Comparison of ENCODE assay signal across 8 cellular contexts in the genomic region with DNA sequence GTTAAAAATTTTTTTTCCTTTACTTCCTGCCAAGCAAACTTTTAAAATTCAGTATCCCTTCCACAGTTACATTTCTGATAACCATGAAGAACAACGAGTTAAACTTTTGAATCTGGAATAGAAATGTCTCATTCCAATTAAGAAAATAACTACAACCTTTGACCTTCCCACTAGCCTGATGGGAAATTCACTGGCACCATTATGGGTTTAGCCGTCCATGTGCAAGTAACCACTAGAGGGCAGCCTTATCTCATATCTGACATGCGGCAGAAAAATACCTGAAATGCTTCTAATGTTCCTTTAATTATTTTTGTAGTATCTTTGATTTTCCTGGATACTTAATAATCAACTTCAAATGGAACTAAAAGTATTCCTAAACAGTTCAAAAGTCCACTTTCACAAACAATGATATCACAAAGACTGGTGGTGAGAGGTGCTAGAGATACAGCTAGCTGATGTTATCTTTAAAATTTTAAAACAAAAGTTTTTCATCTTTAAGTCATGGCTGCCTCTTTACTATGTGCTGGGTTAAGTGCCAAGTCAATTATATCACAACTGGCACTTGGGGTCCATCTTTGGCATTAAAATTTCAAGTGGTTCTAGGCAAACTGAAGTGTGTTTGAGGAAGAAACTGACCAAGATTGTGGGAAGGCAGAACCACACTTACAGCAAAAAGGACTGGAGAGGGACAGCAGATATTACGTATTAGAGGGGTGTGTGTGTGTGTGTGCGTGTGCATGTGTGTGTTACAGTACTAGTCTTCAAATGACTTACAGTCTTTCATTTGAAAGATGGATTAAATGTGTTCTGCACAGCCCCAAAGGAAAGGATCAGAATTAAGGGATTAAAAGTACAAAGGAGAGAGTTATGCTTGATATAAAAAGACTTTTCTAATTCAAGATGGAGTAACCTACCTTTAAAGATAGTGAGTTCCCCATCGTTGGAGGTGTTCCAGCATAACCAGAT.
A peak's percentile ranks its signal among the peaks of the same experiment; 100 is the strongest.
DNase-seq lines count a peak whose midpoint lies in the region; ATAC-seq and TF ChIP-seq lines count a peak whose summit lies in the region.

No MANE protein-coding gene starts in this region.

- H3K4me1 ChIP-seq in Loucy (ENCODE audit: insufficient read depth, low read length, poor library complexity, severe bottlenecking) (peaks cover 75% of the 10 kb centered on the region), left ventricle myocardium inferior (peaks cover 66% of the 10 kb centered on the region)

- TF ChIP-seq CTCF in Loucy (conservative IDR thresholded peaks at IDR 0.05; ENCODE audit: low read length) = peak; percentile 98
- peak; percentile 94 for TF ChIP-seq CTCF in left ventricle myocardium inferior (IDR thresholded peaks at IDR 0.05; ENCODE audit: borderline replicate concordance)
- peak; percentile 88 for TF ChIP-seq CTCF in retinal pigment epithelial cell (conservative IDR thresholded peaks at IDR 0.05; ENCODE audit: low read depth, low read length)

- H3K36me3 ChIP-seq in Loucy (ENCODE audit: insufficient read depth, low read length) = no peaks in the 10 kb centered on the region
- H3K36me3 ChIP-seq in left ventricle myocardium inferior = no peaks in the 10 kb centered on the region

- intact Hi-C loops in left ventricle myocardium inferior (cut with micrococcal nuclease) = loop anchor here (5.0 to 10.0 kb wide), 3 partner anchors 179 to 459 kb away; no protein-coding TSS in a partner anchor

- peaks cover 81% of the 10 kb centered on the region for H4K20me1 ChIP-seq in Loucy (ENCODE audit: insufficient read depth, low read length, poor library complexity, severe bottlenecking)

- peak; percentile 59 for DNase-seq in activated naive CD4-positive, alpha-beta T cell treated with Interleukin-2 at 50 U/mL for 16 hours
- no peak for DNase-seq in activated naive CD4-positive, alpha-beta T cell (lab: John Stamatoyannopoulos, UW)
- DNase-seq in RPMI8226 = peak; percentile 82
- peak in 35 of 58 donors; percentile 0 to 75 (median 19) for DNase-seq in anterior cingulate cortex (lab: John Stamatoyannopoulos, UW)
- no peak for DNase-seq in left ventricle myocardium inferior
- DNase-seq in retinal pigment epithelial cell (ENCODE audit: low read depth) = no peak

- peaks cover 100% of the 10 kb centered on the region for H3K79me2 ChIP-seq in Loucy (ENCODE audit: insufficient read depth, low read length)

- H3K4me3 ChIP-seq in Loucy (ENCODE audit: low read length, poor library complexity, severe bottlenecking) = peak overlapping the region; percentile 95
- no peak overlapping the region for H3K4me3 ChIP-seq in left ventricle myocardium inferior
- no peak overlapping the region for H3K4me3 ChIP-seq in retinal pigment epithelial cell (ENCODE audit: low read length)

- no peaks in the 10 kb centered on the region for H3K9me2 ChIP-seq in Loucy (replicated peaks; ENCODE audit: low read depth, low read length)

- no peak for ATAC-seq in HG02973 (IDR thresholded peaks at IDR 0.05; ENCODE audit: unreplicated experiment)

- H2AFZ ChIP-seq in Loucy (ENCODE audit: low read length) = no peak overlapping the region

- no peak overlapping the region for H3K27ac ChIP-seq in left ventricle myocardium inferior (replicated peaks)

- H3K9ac ChIP-seq in Loucy (ENCODE audit: low read depth, low read length, poor library complexity, severe bottlenecking) = peak overlapping the region; percentile 82

- no peaks in the 10 kb centered on the region for H3F3A ChIP-seq in Loucy (ENCODE audit: low read depth)

- H3K9me3 ChIP-seq in Loucy (ENCODE audit: insufficient read depth, low read depth, low read length) (no peaks in the 10 kb centered on the region), left ventricle myocardium inferior (replicated peaks) (no peaks in the 10 kb centered on the region)

- H3K27me3 ChIP-seq in Loucy (ENCODE audit: insufficient read depth, low read length, poor library complexity, severe bottlenecking) (no peaks in the 10 kb centered on the region), left ventricle myocardium inferior (ENCODE audit: low read depth) (no peaks in the 10 kb centered on the region)

- peak overlapping the region; percentile 94 for H3K4me2 ChIP-seq in Loucy (ENCODE audit: low read depth, low read length, poor library complexity, severe bottlenecking)

Comparison
In these comparisons a context has a peak if more than half of its experiments do, and no peak if none do; other contexts are left out.
1. DNase-seq: peak in activated naive CD4-positive, alpha-beta T cell treated with Interleukin-2 at 50 U/mL for 16 hours (single experiment), RPMI8226 (single experiment) and anterior cingulate cortex (35 of 58); none in activated naive CD4-positive, alpha-beta T cell (0 of 4), left ventricle myocardium inferior (single experiment) and retinal pigment epithelial cell (single experiment).
2. Peak in every context shown above with its lines, with median percentiles within 50 percentile points of each other: CTCF ChIP-seq.